8 cellular contexts compared by ENCODE assay signal in the genomic region with DNA sequence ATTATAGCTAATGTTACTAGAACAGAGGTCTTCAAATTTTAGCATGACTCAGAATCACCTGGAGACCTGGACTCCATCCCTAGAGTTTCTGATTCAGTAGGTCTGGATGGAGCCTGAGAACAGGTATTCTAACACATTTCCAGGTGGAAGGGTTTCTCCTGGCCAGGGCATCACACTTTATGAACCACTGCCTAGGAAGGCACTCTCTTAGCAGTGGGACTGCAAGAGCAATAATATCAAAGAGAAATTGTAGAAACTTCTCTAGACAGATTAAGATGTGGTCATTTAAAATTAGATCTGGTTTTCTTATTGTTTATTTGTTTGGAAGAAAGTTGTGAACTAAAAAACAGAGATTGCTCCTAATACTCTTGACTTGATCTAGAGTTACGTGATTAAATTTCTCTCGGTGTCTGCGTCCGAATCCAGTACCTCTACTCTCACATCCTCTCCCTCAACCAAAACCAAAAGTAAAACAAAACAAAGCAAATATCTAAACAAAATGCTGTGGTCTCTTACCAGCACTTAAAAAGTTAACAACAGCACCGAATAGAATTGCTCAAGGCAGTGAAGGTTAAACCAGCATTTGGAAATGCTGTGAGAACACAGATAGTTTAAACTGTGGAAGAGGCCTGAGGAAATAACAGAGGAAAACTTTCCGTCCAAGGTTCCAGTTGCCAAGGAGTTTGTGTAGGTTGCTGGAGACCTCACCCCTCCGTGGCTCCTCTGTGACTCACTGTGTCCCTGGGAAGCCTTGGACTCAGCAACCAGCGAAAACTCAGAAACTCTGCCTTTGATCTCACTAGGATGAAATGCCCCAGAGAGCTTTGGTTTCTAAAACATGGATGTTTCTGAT.
DNase-seq lines count a peak whose midpoint lies in the region; ATAC-seq and TF ChIP-seq lines count a peak whose summit lies in the region.

No MANE protein-coding gene starts in this region.

- DNase-seq in AG09319 (ENCODE audit: extremely low read depth, low read depth) (peak; percentile 77), colonic mucosa (no peak), NCI-H774 (lab: John Stamatoyannopoulos, UW) (no peak)
- no peak for DNase-seq in naive thymus-derived CD4-positive, alpha-beta T cell
- no peak for DNase-seq in stimulated activated naive CD8-positive, alpha-beta T cell treated with anti-CD3 and anti-CD28 coated beads, Interleukin-15, Interleukin-2, amounts not matched to agents 100 U/mL and 50 U/mL, for 24 hours
- DNase-seq in activated CD4-positive, alpha-beta T cell treated with anti-CD3 and anti-CD28 coated beads for 48 hours = no peak

- H3K27ac Mint-ChIP-seq in naive thymus-derived CD4-positive, alpha-beta T cell = no peak overlapping the region

- H3K36me3 ChIP-seq in colonic mucosa = no peaks in the 10 kb centered on the region
- H3K36me3 ChIP-seq in naive thymus-derived CD4-positive, alpha-beta T cell (ENCODE audit: control insufficient read depth in 2 of 3, insufficient read depth in 3 of 3, low read length in 3 of 3) = no peaks in the 10 kb centered on the region

- H3K4me1 ChIP-seq in colonic mucosa = no peaks in the 10 kb centered on the region
- no peaks in the 10 kb centered on the region for H3K4me1 ChIP-seq in naive thymus-derived CD4-positive, alpha-beta T cell (ENCODE audit: control insufficient read depth in 2 of 2, insufficient read depth in 2 of 2, low read length in 2 of 2)

- no peak overlapping the region for H3K4me3 ChIP-seq in colonic mucosa
- no peak overlapping the region for H3K4me3 ChIP-seq in naive thymus-derived CD4-positive, alpha-beta T cell (ENCODE audit: low read length)

- H3K9ac ChIP-seq in colonic mucosa (ENCODE audit: low read depth in 2 of 2, low read length in 2 of 2) = no peak overlapping the region

- H3K9me3 Mint-ChIP-seq in naive thymus-derived CD4-positive, alpha-beta T cell = peaks cover 0 to 1% (median 0%) of the 10 kb centered on the region in 11 donors

- no peaks in the 10 kb centered on the region for H3K36me3 Mint-ChIP-seq in naive thymus-derived CD4-positive, alpha-beta T cell

- H3K4me3 Mint-ChIP-seq in naive thymus-derived CD4-positive, alpha-beta T cell = peak overlapping the region in 1 of 10 donors; percentile 11

- ATAC-seq in HG03064 (IDR thresholded peaks at IDR 0.05; ENCODE audit: low read depth, unreplicated experiment) (peak; percentile 79), GM18511 (IDR thresholded peaks at IDR 0.05; ENCODE audit: unreplicated experiment) (no peak)
- ATAC-seq in naive thymus-derived CD4-positive, alpha-beta T cell = peak; percentile 38
- ATAC-seq in stimulated activated naive CD8-positive, alpha-beta T cell treated with anti-CD3 and anti-CD28 coated beads, Interleukin-15, Interleukin-2, amounts not matched to agents 100 U/mL and 50 U/mL, for 24 hours = no peak

- peaks cover 0 to 3% (median 0%) of the 10 kb centered on the region in 7 donors for H3K4me1 Mint-ChIP-seq in naive thymus-derived CD4-positive, alpha-beta T cell

- POLR2A ChIA-PET in naive thymus-derived CD4-positive, alpha-beta T cell (lab: Charles Lee) = no interaction called here

- H3K9me3 ChIP-seq in colonic mucosa = no peaks in the 10 kb centered on the region
- H3K9me3 ChIP-seq in naive thymus-derived CD4-positive, alpha-beta T cell (ENCODE audit: control insufficient read depth in 2 of 3, low read length in 3 of 3) = no peaks in the 10 kb centered on the region

- no peaks in the 10 kb centered on the region for H3K27me3 ChIP-seq in colonic mucosa
- no peaks in the 10 kb centered on the region for H3K27me3 ChIP-seq in naive thymus-derived CD4-positive, alpha-beta T cell (ENCODE audit: control insufficient read depth in 2 of 2, insufficient read depth in 2 of 2, low read length in 2 of 2)

- intact Hi-C loops in colonic mucosa (cut with DNase I) = no loop called here
- intact Hi-C loops in naive thymus-derived CD4-positive, alpha-beta T cell (cut with micrococcal nuclease) = no loop called here

- TF ChIP-seq CTCF in AG09319 (IDR thresholded peaks at IDR 0.05; ENCODE audit: low read depth, low read length) = no peak
- TF ChIP-seq CTCF in colonic mucosa (IDR thresholded peaks at IDR 0.05) = no peak

- peaks cover 0 to 22% (median 10%) of the 10 kb centered on the region in 5 donors for H3K27me3 Mint-ChIP-seq in naive thymus-derived CD4-positive, alpha-beta T cell

- H3K27ac ChIP-seq in colonic mucosa = peak overlapping the region; percentile 44
- H3K27ac ChIP-seq in naive thymus-derived CD4-positive, alpha-beta T cell (ENCODE audit: low read depth, low read length) = no peak overlapping the region

- CTCF ChIA-PET in naive thymus-derived CD4-positive, alpha-beta T cell (lab: Charles Lee) = no interaction called here

Comparison
In these comparisons a context has a peak if more than half of its experiments do, and no peak if none do; other contexts are left out.
1. ATAC-seq: peak in HG03064 (single experiment) and naive thymus-derived CD4-positive, alpha-beta T cell (single experiment); none in stimulated activated naive CD8-positive, alpha-beta T cell treated with anti-CD3 and anti-CD28 coated beads, Interleukin-15, Interleukin-2, amounts not matched to agents 100 U/mL and 50 U/mL, for 24 hours (single experiment) and GM18511 (single experiment).